In genomic region chr5:125011014-125011413, GRCh38 we compare ENCODE assay signal across 1 cellular context.
TF ChIP-seq lines count a peak whose summit lies in the region.

No MANE protein-coding gene starts in this region.

TF ChIP-seq in GM12878, 131 proteins besides CTCF, POLR2A, EP300 and RAD21 (continued from another document and continues in another):
- TF ChIP-seq BCLAF1 (IDR thresholded peaks at IDR 0.05) (no peak), JUND (IDR thresholded peaks at IDR 0.05; ENCODE audit: low read depth, low read length) (no peak), CEBPB (IDR thresholded peaks at IDR 0.05; ENCODE audit: borderline replicate concordance in 1 of 2, low read depth in 2 of 2, low read length in 2 of 2) (no peak), ESRRA (IDR thresholded peaks at IDR 0.05; ENCODE audit: low read length) (no peak), SREBF2 (IDR thresholded peaks at IDR 0.05; ENCODE audit: low read length) (no peak), SUZ12 (IDR thresholded peaks at IDR 0.05; ENCODE audit: unreplicated experiment) (no peak), NR2C1 (IDR thresholded peaks at IDR 0.05) (no peak), POU2F2 (IDR thresholded peaks at IDR 0.05; ENCODE audit: borderline replicate concordance, low read depth, low read length) (0 out of 3 replicates have a peak, but pooled peaks have one; percentile 14), YY1 (IDR thresholded peaks at IDR 0.05; ENCODE audit: low read depth, low read length) (no peak), MEF2B (IDR thresholded peaks at IDR 0.05; ENCODE audit: partially characterized antibody, poor library complexity, severe bottlenecking) (peak; percentile 80), CREB1 (IDR thresholded peaks at IDR 0.05; ENCODE audit: low read depth) (no peak), RELA (IDR thresholded peaks at IDR 0.05; ENCODE audit: borderline replicate concordance, partially characterized antibody) (no peak), MAX (IDR thresholded peaks at IDR 0.05; ENCODE audit: low read depth, low read length) (no peak), NFXL1 (IDR thresholded peaks at IDR 0.05; ENCODE audit: borderline replicate concordance) (no peak), ZNF687 (IDR thresholded peaks at IDR 0.05) (0 out of 2 replicates have a peak, but pooled peaks have one; percentile 38), NFYA (IDR thresholded peaks at IDR 0.05; ENCODE audit: borderline replicate concordance, low read depth, low read length) (no peak), MLLT1 (IDR thresholded peaks at IDR 0.05) (no peak), GATAD2B (conservative IDR thresholded peaks at IDR 0.05; ENCODE audit: low read depth) (no peak; the same call in 1 of the 2 replicates), SMAD5 (IDR thresholded peaks at IDR 0.05; ENCODE audit: low read depth) (no peak), MTA2 (IDR thresholded peaks at IDR 0.05; ENCODE audit: low read depth) (peak; percentile 94), ETV6 (conservative IDR thresholded peaks at IDR 0.05 in 1 of 2, IDR thresholded peaks at IDR 0.05 in 1 of 2; ENCODE audit: borderline replicate concordance in 1 of 2, low read depth in 1 of 2) (no peak), SMAD1 (IDR thresholded peaks at IDR 0.05; ENCODE audit: low read depth, partially characterized antibody) (no peak), ATF2 (IDR thresholded peaks at IDR 0.05; ENCODE audit: low read length) (peak; percentile 78), RUNX3 (IDR thresholded peaks at IDR 0.05; ENCODE audit: low read length) (peak; percentile 70), ASH2L (IDR thresholded peaks at IDR 0.05; ENCODE audit: borderline replicate concordance, low read depth) (no peak), EED (IDR thresholded peaks at IDR 0.05; ENCODE audit: low read depth) (peak; percentile 60), MEF2A (IDR thresholded peaks at IDR 0.05; ENCODE audit: insufficient read depth, low read depth, low read length) (peak; percentile 96), BCL11A (IDR thresholded peaks at IDR 0.05; ENCODE audit: low read depth, low read length) (peak; percentile 67), MYC (IDR thresholded peaks at IDR 0.05; ENCODE audit: insufficient read depth, insufficient read length, insufficient replicate concordance, low read length, severe bottlenecking) (no peak), BRCA1 (IDR thresholded peaks at IDR 0.05; ENCODE audit: low read depth, low read length) (no peak), ZNF24 (IDR thresholded peaks at IDR 0.05) (peak; percentile 85), ZZZ3 (IDR thresholded peaks at IDR 0.05; ENCODE audit: control insufficient read depth, insufficient read length, low read depth) (no peak), SUPT20H (IDR thresholded peaks at IDR 0.05; ENCODE audit: borderline replicate concordance, control insufficient read depth, low read depth, low read length) (no peak), SP1 (IDR thresholded peaks at IDR 0.05; ENCODE audit: low read depth, low read length) (no peak), ZNF384 (IDR thresholded peaks at IDR 0.05; ENCODE audit: borderline replicate concordance, low read depth, low read length) (no peak), KDM1A (IDR thresholded peaks at IDR 0.05; ENCODE audit: borderline replicate concordance) (no peak), TAF1 (IDR thresholded peaks at IDR 0.05; ENCODE audit: borderline replicate concordance, low read depth, low read length) (no peak), PAX5 (IDR thresholded peaks at IDR 0.05; ENCODE audit: borderline replicate concordance, low read depth, low read length) (no peak), NFIC (IDR thresholded peaks at IDR 0.05; ENCODE audit: low read depth, low read length) (peak; percentile 87), RBBP5 (conservative IDR thresholded peaks at IDR 0.05) (no peak), KLF5 (IDR thresholded peaks at IDR 0.05; ENCODE audit: partially characterized antibody) (peak; percentile 31), LARP7 (IDR thresholded peaks at IDR 0.05) (0 out of 2 replicates have a peak, but pooled peaks have one; percentile 36), ZNF274 (IDR thresholded peaks at IDR 0.05; ENCODE audit: insufficient read depth, insufficient read length) (no peak), YBX1 (IDR thresholded peaks at IDR 0.05) (no peak), TCF7 (IDR thresholded peaks at IDR 0.05; ENCODE audit: borderline replicate concordance) (no peak), TCF3 (IDR thresholded peaks at IDR 0.05; ENCODE audit: borderline replicate concordance, insufficient read depth, low read depth, low read length) (no peak), BCL3 (IDR thresholded peaks at IDR 0.05; ENCODE audit: borderline replicate concordance, insufficient read depth, low read depth, low read length, poor library complexity, severe bottlenecking) (no peak), ZBTB33 (IDR thresholded peaks at IDR 0.05) (no peak), TCF12 (IDR thresholded peaks at IDR 0.05; ENCODE audit: low read depth, low read length) (no peak), BACH1 (IDR thresholded peaks at IDR 0.05; ENCODE audit: borderline replicate concordance) (no peak; the same call in 1 of the 2 replicates), ZNF217 (IDR thresholded peaks at IDR 0.05) (peak; percentile 86; the same call in 1 of the 2 replicates), FOXK2 (IDR thresholded peaks at IDR 0.05) (no peak), HDAC2 (IDR thresholded peaks at IDR 0.05) (no peak), USF2 (IDR thresholded peaks at IDR 0.05; ENCODE audit: borderline replicate concordance, low read depth, low read length) (no peak), BHLHE40 (IDR thresholded peaks at IDR 0.05; ENCODE audit: borderline replicate concordance in 1 of 2, low read depth in 2 of 2, low read length in 1 of 2) (0 out of 4 replicates have a peak, but pooled peaks of 1 of the 2 experiments have one; percentile 24), CBX3 (IDR thresholded peaks at IDR 0.05; ENCODE audit: borderline replicate concordance, low read depth) (no peak), ATF3 (IDR thresholded peaks at IDR 0.05; ENCODE audit: borderline replicate concordance, extremely low read depth, low read depth, low read length) (no peak), SMARCA5 (IDR thresholded peaks at IDR 0.05) (peak; percentile 15; the same call in 1 of the 2 replicates)
